In the genomic region with DNA sequence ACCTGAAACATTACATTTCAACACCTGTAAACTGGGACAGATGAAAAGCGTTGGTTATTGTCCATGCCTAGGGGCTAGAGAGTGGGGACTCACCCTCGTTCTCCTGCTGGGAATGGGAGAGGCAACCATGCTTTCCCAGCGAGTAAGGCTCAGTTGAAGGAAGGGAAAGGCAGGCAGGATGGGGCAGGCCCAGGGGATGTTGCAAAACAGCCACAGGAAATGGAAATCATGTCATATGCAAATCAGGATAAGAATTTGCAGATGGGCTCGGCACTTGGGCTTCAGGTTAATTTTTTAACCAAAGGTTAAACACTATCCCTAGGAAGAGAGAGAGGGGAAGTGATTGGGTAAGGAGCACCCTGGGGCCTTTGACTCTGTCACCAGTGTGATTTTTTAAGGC, we compare ENCODE assay signal across 1 cellular context.
TF ChIP-seq lines count a peak whose summit lies in the region.

No MANE protein-coding gene starts in this region.

TF ChIP-seq in HepG2, 621 proteins besides CTCF, POLR2A, EP300 and RAD21:
- TF ChIP-seq, protein P1, sequence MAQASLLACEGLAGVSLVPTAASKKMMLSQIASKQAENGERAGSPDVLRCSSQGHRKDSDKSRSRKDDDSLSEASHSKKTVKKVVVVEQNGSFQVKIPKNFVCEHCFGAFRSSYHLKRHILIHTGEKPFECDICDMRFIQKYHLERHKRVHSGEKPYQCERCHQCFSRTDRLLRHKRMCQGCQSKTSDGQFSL (CRISPR knock-in tag; IDR thresholded peaks at IDR 0.05): no peak
- peak; percentile 55; the same call in 1 of the 2 replicates for TF ChIP-seq CEBPB (IDR thresholded peaks at IDR 0.05; ENCODE audit: borderline replicate concordance, low read depth, low read length)
- TF ChIP-seq SMAD9 (CRISPR knock-in tag; IDR thresholded peaks at IDR 0.05): no peak
- TF ChIP-seq SALL1 (CRISPR knock-in tag; IDR thresholded peaks at IDR 0.05): peak; percentile 26; the same call in 1 of the 2 replicates
- TF ChIP-seq ZNF225 (CRISPR knock-in tag; IDR thresholded peaks at IDR 0.05): no peak
- TF ChIP-seq SAP130 (CRISPR knock-in tag; IDR thresholded peaks at IDR 0.05; ENCODE audit: low read depth): 0 out of 2 replicates have a peak, but pooled peaks have one; percentile 10
- TF ChIP-seq GABPB1 (CRISPR knock-in tag; IDR thresholded peaks at IDR 0.05): peak; percentile 19; the same call in 1 of the 2 replicates
- 0 out of 2 replicates have a peak, but pooled peaks have one; percentile 32 for TF ChIP-seq ZFY (CRISPR knock-in tag; IDR thresholded peaks at IDR 0.05)
- peak; percentile 29; the same call in 1 of the 2 replicates for TF ChIP-seq HOXA3 (CRISPR knock-in tag; IDR thresholded peaks at IDR 0.05)
- TF ChIP-seq TBX2 (CRISPR knock-in tag; IDR thresholded peaks at IDR 0.05; ENCODE audit: borderline replicate concordance): 0 out of 2 replicates have a peak, but pooled peaks have one; percentile 19
- TF ChIP-seq GABPA (IDR thresholded peaks at IDR 0.05; ENCODE audit: low read depth, low read length): no peak
- TF ChIP-seq GABPA (CRISPR knock-in tag; IDR thresholded peaks at IDR 0.05; ENCODE audit: low read depth): peak; percentile 47; the same call in 1 of the 2 replicates
- TF ChIP-seq NFKBIZ (CRISPR knock-in tag; IDR thresholded peaks at IDR 0.05): peak; percentile 36; the same call in 1 of the 2 replicates
- no peak for TF ChIP-seq ZNF768 (CRISPR knock-in tag; IDR thresholded peaks at IDR 0.05)
- TF ChIP-seq CEBPG (CRISPR knock-in tag; IDR thresholded peaks at IDR 0.05): peak; percentile 66
TF ChIP-seq in HepG2: peak in this region for 10.
